In genomic region chr7:99393363-99394187, GRCh38 we compare ENCODE assay signal across 8 cellular contexts. TPM values are rescaled to one million over a fixed set of nuclear protein-coding genes. Genes with fewer than 3 reads are reported as not detected.
A peak's percentile ranks its signal among the peaks of the same experiment; 100 is the strongest.
DNase-seq lines count a peak whose midpoint lies in the region; ATAC-seq and TF ChIP-seq lines count a peak whose summit lies in the region.

No MANE protein-coding gene starts in this region.

- H2AFZ ChIP-seq in KMS-11 (ENCODE audit: low read depth): no peak overlapping the region

- H3K9ac ChIP-seq in KMS-11: peak overlapping the region; percentile 34; the same call in 1 of the 2 replicates

- no peak for TF ChIP-seq CTCF in C4-2B (conservative IDR thresholded peaks at IDR 0.05)
- no peak for TF ChIP-seq CTCF in KMS-11 (conservative IDR thresholded peaks at IDR 0.05; ENCODE audit: low read depth, low read length)
- TF ChIP-seq CTCF in ascending aorta (IDR thresholded peaks at IDR 0.05): no peak

- ATAC-seq in left colon: peak; percentile 50

- peak in 1 of 2 donors; percentile 76 for DNase-seq in ascending aorta (ENCODE audit: low spot score in 2 of 2)
- DNase-seq in left colon: no peak
- no peak for DNase-seq in globus pallidus (ENCODE audit: low spot score)
- no peak for DNase-seq in UCSD-AML1 (lab: John Stamatoyannopoulos, UW; ENCODE audit: unreplicated experiment)
- no peak for DNase-seq in OCI-M1 (lab: John Stamatoyannopoulos, UW)

- H4K20me1 ChIP-seq in KMS-11 (ENCODE audit: insufficient read depth): 0 out of 2 replicates have a peak, but pooled peaks cover 3% of the 10 kb centered on the region

- H3K36me3 ChIP-seq in KMS-11 (ENCODE audit: insufficient read depth) (no peaks in the 10 kb centered on the region), ascending aorta (peaks cover 42 to 76% of the 10 kb centered on the region in 2 donors), thymus (ENCODE audit: control insufficient read depth, insufficient read depth) (peaks cover 74% of the 10 kb centered on the region)

- H3K9me3 ChIP-seq in ascending aorta (no peaks in the 10 kb centered on the region), thymus (ENCODE audit: control insufficient read depth) (no peaks in the 10 kb centered on the region)

- intact Hi-C loops in ascending aorta (cut with DNase I) (loop anchor here (1.0 kb wide), 1 partner anchor 16 kb away; no protein-coding TSS in a partner anchor), left colon (cut with DNase I, micrococcal nuclease) (no loop called here)

- H3K4me2 ChIP-seq in KMS-11: peak overlapping the region; percentile 87

- H3K4me1 ChIP-seq in KMS-11 (ENCODE audit: low read depth, poor library complexity, severe bottlenecking): peaks cover 23% of the 10 kb centered on the region
- H3K4me1 ChIP-seq in ascending aorta: peaks cover 8 to 11% of the 10 kb centered on the region in 2 donors
- peaks cover 6% of the 10 kb centered on the region for H3K4me1 ChIP-seq in thymus (ENCODE audit: control insufficient read depth, insufficient read depth, low read length)

- H3K27me3 ChIP-seq in KMS-11 (ENCODE audit: insufficient read depth, low read depth): no peaks in the 10 kb centered on the region
- no peaks in the 10 kb centered on the region for H3K27me3 ChIP-seq in ascending aorta
- H3K27me3 ChIP-seq in thymus (ENCODE audit: control insufficient read depth, insufficient read depth): no peaks in the 10 kb centered on the region

- no peaks in the 10 kb centered on the region; the same call in 1 of the 2 replicates for H3K79me2 ChIP-seq in KMS-11 (ENCODE audit: insufficient read depth, low read depth)

- WGBS in thymus: 81% methylated on average over 30 of the region's 30 CpGs

- H3K4me3 ChIP-seq in KMS-11 (IDR thresholded peaks at IDR 0.05; ENCODE audit: insufficient read depth, low read depth, low read length) (no peak overlapping the region), ascending aorta (peak overlapping the region; percentile 62 to 80), thymus (ENCODE audit: low read length) (peak overlapping the region; percentile 55)

- H3K27ac ChIP-seq in C4-2B (peak overlapping the region; percentile 74), KMS-11 (peak overlapping the region; percentile 49; the same call in 1 of the 2 replicates), ascending aorta (peak overlapping the region; percentile 73 to 83), thymus (ENCODE audit: low read depth) (no peak overlapping the region)

RNA-seq across cellular contexts. Expression of gene PDAP1, which starts 14.8 kb away (rescaled TPM):
- 104 TPM for total RNA-seq in ascending aorta
- total RNA-seq in left colon: 10 to 100 TPM; 74.2 to 81.6 TPM
- polyA plus RNA-seq in thymus: 120 TPM

RNA-seq across cellular contexts. Expression of gene BUD31, which starts 15.2 kb away (rescaled TPM):
- total RNA-seq in ascending aorta: 41.3 TPM
- 10 to 100 TPM; 69.9 to 79.0 TPM for total RNA-seq in left colon
- polyA plus RNA-seq in thymus: 123 TPM

RNA-seq across cellular contexts. Expression of gene ARPC1B, which starts 19.0 kb away (rescaled TPM):
- total RNA-seq in ascending aorta (360 TPM), left colon (100 to 1,000 TPM; 143 to 170 TPM)
- 204 TPM for polyA plus RNA-seq in thymus

RNA-seq across cellular contexts. Expression of gene PTCD1, which starts 45.0 kb away (rescaled TPM):
- total RNA-seq in ascending aorta: 2.6 TPM
- total RNA-seq in left colon: 1 to 10 TPM; 5.2 to 6.0 TPM
- 2.8 TPM for polyA plus RNA-seq in thymus

RNA-seq across cellular contexts. Expression of gene CPSF4, which starts 45.2 kb away (rescaled TPM):
- 38.0 TPM for total RNA-seq in ascending aorta
- total RNA-seq in left colon: 10 to 100 TPM; 18.6 to 26.0 TPM
- 51.1 TPM for polyA plus RNA-seq in thymus
